21 cellular contexts compared by ENCODE assay signal in genomic region chr18:9201224-9201623, GRCh38.
A peak's percentile ranks its signal among the peaks of the same experiment; 100 is the strongest.
DNase-seq lines count a peak whose midpoint lies in the region; ATAC-seq, FAIRE-seq and TF ChIP-seq lines count a peak whose summit lies in the region.
"Had no signal": no experiment of that assay in that cellular context is flagged by ENCODE, and none has a peak within 500 bp of the region (broad histone marks: within the 10 kb centered on the region; RNA-seq: fewer than 3 reads in every experiment).

No MANE protein-coding gene starts in this region.

- no peak overlapping the region for H3K4me3 Mint-ChIP-seq in dendritic cell treated with granulocyte-macrophage colony-stimulating factor and Interleukin-4, amounts not matched to agents 40 ng/mL and 50 ng/mL, for 4 days
- H3K4me3 Mint-ChIP-seq in natural killer cell = no peak overlapping the region
- H3K4me3 Mint-ChIP-seq: CD4-positive, CD25-positive, alpha-beta regulatory T cell; CD8-positive, alpha-beta memory T cell had no signal

- TF ChIP-seq CTCF in natural killer cell (IDR thresholded peaks at IDR 0.05) (no peak), kidney (IDR thresholded peaks at IDR 0.05; ENCODE audit: borderline replicate concordance, extremely low read depth, insufficient read depth) (no peak)

- H3K9me3 ChIP-seq in HUES48 (ENCODE audit: control insufficient read depth, insufficient read depth, low read length) = no peaks in the 10 kb centered on the region
- no peaks in the 10 kb centered on the region for H3K9me3 ChIP-seq in kidney (ENCODE audit: control insufficient read depth in 1 of 2, low read length in 2 of 2)
- H3K9me3 ChIP-seq: BE2C, HAP-1 had no signal

- H3K4me1 ChIP-seq in HUES48 (ENCODE audit: control insufficient read depth, insufficient read depth, low read length) (peaks cover 16% of the 10 kb centered on the region), kidney (ENCODE audit: control insufficient read depth in 1 of 2, insufficient read depth in 1 of 2, low read depth in 1 of 2, low read length in 2 of 2) (no peaks in the 10 kb centered on the region)
- H3K4me1 ChIP-seq: BE2C had no signal

- ATAC-seq in natural killer cell (no peak), GM21367 (IDR thresholded peaks at IDR 0.05; ENCODE audit: unreplicated experiment) (no peak)
- ATAC-seq: GM12878, K562 had no signal

- no peaks in the 10 kb centered on the region for H3K27me3 ChIP-seq in HUES48 (ENCODE audit: control insufficient read depth, insufficient read depth, low read length)
- H3K27me3 ChIP-seq: BE2C had no signal

- H3K27me3 Mint-ChIP-seq in dendritic cell treated with granulocyte-macrophage colony-stimulating factor and Interleukin-4, amounts not matched to agents 40 ng/mL and 50 ng/mL, for 4 days = no peaks in the 10 kb centered on the region
- H3K27me3 Mint-ChIP-seq in natural killer cell (ENCODE audit: low read depth in 2 of 2) = no peaks in the 10 kb centered on the region
- H3K27me3 Mint-ChIP-seq: CD4-positive, CD25-positive, alpha-beta regulatory T cell; CD8-positive, alpha-beta memory T cell had no signal

- H3K36me3 Mint-ChIP-seq in dendritic cell treated with granulocyte-macrophage colony-stimulating factor and Interleukin-4, amounts not matched to agents 40 ng/mL and 50 ng/mL, for 4 days (ENCODE audit: low read depth) = peaks cover 69% of the 10 kb centered on the region
- H3K36me3 Mint-ChIP-seq in natural killer cell = no peaks in the 10 kb centered on the region

- H3K27ac ChIP-seq in HUES48 (ENCODE audit: low read depth, low read length) (peak overlapping the region; percentile 74), kidney (ENCODE audit: low read depth in 2 of 2, low read length in 2 of 2) (no peak overlapping the region)

- no peaks in the 10 kb centered on the region for H3K9me3 Mint-ChIP-seq in dendritic cell treated with granulocyte-macrophage colony-stimulating factor and Interleukin-4, amounts not matched to agents 40 ng/mL and 50 ng/mL, for 4 days
- H3K9me3 Mint-ChIP-seq in natural killer cell = no peaks in the 10 kb centered on the region
- H3K9me3 Mint-ChIP-seq: CD4-positive, CD25-positive, alpha-beta regulatory T cell; CD8-positive, alpha-beta memory T cell had no signal

- DNase-seq in natural killer cell = no peak
- DNase-seq in inferior parietal cortex (ENCODE audit: extremely low spot score) = no peak
- no peak for DNase-seq in kidney
- DNase-seq: BE2C; C1 segment of cervical spinal cord; CD4-positive, CD25-positive, alpha-beta regulatory T cell; CD8-positive, alpha-beta memory T cell; COR-L47; DMS 273 treated with DMSO at 0.1 percent for 48 hours; DMS53; DND-41; EL; GOT3; IMR-90 had no signal

- intact Hi-C loops in dendritic cell treated with granulocyte-macrophage colony-stimulating factor and Interleukin-4, amounts not matched to agents 40 ng/mL and 50 ng/mL, for 4 days (cut with micrococcal nuclease) = no loop called here
- intact Hi-C loops in natural killer cell (cut with micrococcal nuclease) (no loop called here), kidney (cut with DNase I) (no loop called here)

- 0 out of 2 replicates have a peak, but pooled peaks cover 3% of the 10 kb centered on the region for H3K36me3 ChIP-seq in HUES48 (ENCODE audit: control insufficient read depth, insufficient read depth, low read length)
- H3K36me3 ChIP-seq in kidney (ENCODE audit: control insufficient read depth in 1 of 2, insufficient read depth in 2 of 2, low read length in 2 of 2) = peaks cover 3 to 6% of the 10 kb centered on the region in 2 donors
- H3K36me3 ChIP-seq: BE2C, HAP-1 had no signal

- no peak for FAIRE-seq in kidney (lab: Jason Lieb, UNC)
- FAIRE-seq: GM12878, GM19239, K562 had no signal

- no peak overlapping the region for H3K9ac ChIP-seq in HUES48 (ENCODE audit: low read depth, low read length)
- no peak overlapping the region for H3K9ac ChIP-seq in kidney (ENCODE audit: low read length in 2 of 2)

- no peaks in the 10 kb centered on the region for H3K4me1 Mint-ChIP-seq in dendritic cell treated with granulocyte-macrophage colony-stimulating factor and Interleukin-4, amounts not matched to agents 40 ng/mL and 50 ng/mL, for 4 days (ENCODE audit: low read depth)
- H3K4me1 Mint-ChIP-seq in natural killer cell = peaks cover 10 to 26% of the 10 kb centered on the region in 2 donors

- H3K27ac Mint-ChIP-seq in dendritic cell treated with granulocyte-macrophage colony-stimulating factor and Interleukin-4, amounts not matched to agents 40 ng/mL and 50 ng/mL, for 4 days = peak overlapping the region; percentile 34
- peak overlapping the region; percentile 11 to 16 for H3K27ac Mint-ChIP-seq in natural killer cell
- H3K27ac Mint-ChIP-seq: CD4-positive, CD25-positive, alpha-beta regulatory T cell had no signal

- peak overlapping the region; percentile 5; the same call in 1 of the 2 replicates for H3K4me3 ChIP-seq in HUES48 (ENCODE audit: low read depth, low read length)
- no peak overlapping the region for H3K4me3 ChIP-seq in kidney (ENCODE audit: low read length in 2 of 2)
- H3K4me3 ChIP-seq: GM12878, HAP-1, K562 had no signal
